In the genomic region with DNA sequence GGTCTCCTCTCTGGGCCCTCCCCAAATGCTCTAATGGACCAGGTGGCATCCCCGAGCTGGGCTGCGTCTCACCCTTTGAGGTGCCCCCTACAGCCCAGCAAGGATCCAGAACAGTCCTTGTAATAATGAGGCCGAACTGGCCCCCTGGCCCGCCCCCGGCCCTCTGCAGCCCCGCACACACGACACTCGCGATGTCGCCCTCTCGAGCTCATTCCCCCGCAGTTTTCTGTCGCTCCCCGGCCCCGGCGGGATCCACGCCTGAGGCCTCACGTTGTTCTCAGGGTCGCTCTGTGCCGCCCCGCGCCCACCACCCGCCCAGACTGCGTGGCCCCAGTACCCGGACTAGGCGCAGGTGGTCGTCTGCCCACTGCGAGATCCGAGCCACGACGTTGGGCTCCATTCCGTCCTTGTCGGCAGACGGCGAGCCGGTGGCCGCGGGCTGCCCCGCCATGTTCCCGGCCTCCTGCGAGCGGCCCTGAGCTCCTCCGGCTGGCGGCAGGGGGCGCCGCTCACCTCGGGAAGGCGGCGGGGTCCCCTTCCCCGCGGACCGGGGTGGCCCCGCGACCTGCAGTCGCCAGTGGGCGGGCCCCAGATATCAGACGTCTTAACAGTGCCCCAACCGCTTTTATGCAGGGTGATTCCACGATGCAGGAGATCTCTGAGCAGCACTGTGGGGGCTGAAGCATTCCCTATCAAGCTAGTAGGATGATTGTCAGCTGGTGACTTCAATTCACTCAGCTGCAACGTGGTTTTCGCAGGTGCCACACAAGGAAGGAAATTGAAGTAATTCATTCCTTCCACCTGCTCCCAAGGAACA, we compare ENCODE assay signal across 8 cellular contexts. TPM values are rescaled to one million over a fixed set of nuclear protein-coding genes. Genes with fewer than 3 reads are reported as not detected.
DNase-seq lines count a peak whose midpoint lies in the region; ATAC-seq and TF ChIP-seq lines count a peak whose summit lies in the region.

A gene with protein sequence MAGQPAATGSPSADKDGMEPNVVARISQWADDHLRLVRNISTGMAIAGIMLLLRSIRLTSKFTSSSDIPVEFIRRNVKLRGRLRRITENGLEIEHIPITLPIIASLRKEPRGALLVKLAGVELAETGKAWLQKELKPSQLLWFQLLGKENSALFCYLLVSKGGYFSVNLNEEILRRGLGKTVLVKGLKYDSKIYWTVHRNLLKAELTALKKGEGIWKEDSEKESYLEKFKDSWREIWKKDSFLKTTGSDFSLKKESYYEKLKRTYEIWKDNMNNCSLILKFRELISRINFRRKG (minus strand): TSS at position 477 of the 817 bp plus-strand sequence. CDS start 26 bp downstream, at position 451.

- H3K4me1 ChIP-seq in BLaER1 treated with 17β-estradiol and CSF1 and Interleukin-3, amounts not matched to agents 10 nM and 100 nM, result peaks cover 0 to 12% (median 0%) of the 10 kb centered on the region in 10 experiments; a peak in 6 of 20 replicates

- TF ChIP-seq POLR2A in GM19099 (IDR thresholded peaks at IDR 0.05; ENCODE audit: extremely low read depth, insufficient read length, low read depth), result peak; percentile 71

- H3K9ac ChIP-seq in BLaER1 treated with 17β-estradiol and CSF1 and Interleukin-3, amounts not matched to agents 10 nM and 100 nM, result peak within 1 kb of the TSS; percentile 71 to 85 (median 82)

- peaks cover 0 to 4% (median 0%) of the 10 kb centered on the region in 11 experiments; a peak in 1 of 22 replicates for H3K9me3 ChIP-seq in BLaER1 treated with 17β-estradiol and CSF1 and Interleukin-3, amounts not matched to agents 10 nM and 100 nM (replicated peaks in 1 of 11)

- no peaks in the 10 kb centered on the region for H4K20me1 ChIP-seq in BLaER1 treated with 17β-estradiol and CSF1 and Interleukin-3, amounts not matched to agents 10 nM and 100 nM

- peak within 1 kb of the TSS; percentile 58 to 76 (median 65) for H3K4me3 ChIP-seq in BLaER1 treated with 17β-estradiol and CSF1 and Interleukin-3, amounts not matched to agents 10 nM and 100 nM

- DNase-seq in NCI-H460 (ENCODE audit: extremely low read depth, low read depth) (peak; percentile 39), ecto neural progenitor cell (ENCODE audit: low spot score) (peak; percentile 88), lung microvascular endothelial cell (ENCODE audit: low read depth in 2 of 2) (peak; percentile 70 to 73)
- DNase-seq in activated CD4-positive, alpha-beta T cell treated with anti-CD3 and anti-CD28 coated beads, Interleukin-2, amount 50 U/mL, for 24 hours (ENCODE audit: low read depth in 1 of 2, low spot score in 1 of 2), result peak; percentile 52 to 60
- DNase-seq in stimulated activated CD4-positive, alpha-beta T cell treated with anti-CD3 and anti-CD28 coated beads, TNF-alpha, amount 100 ng/mL, for 4 hours (ENCODE audit: low read depth in 3 of 3), result peak; percentile 64 to 68 (median 67)

- no peaks in the 10 kb centered on the region for H3K36me3 ChIP-seq in BLaER1 treated with 17β-estradiol and CSF1 and Interleukin-3, amounts not matched to agents 10 nM and 100 nM

- peaks cover 8 to 27% (median 22%) of the 10 kb centered on the region in 11 experiments; a peak in 20 of 22 replicates for H3K27me3 ChIP-seq in BLaER1 treated with 17β-estradiol and CSF1 and Interleukin-3, amounts not matched to agents 10 nM and 100 nM

- H3K4me2 ChIP-seq in BLaER1 treated with 17β-estradiol and CSF1 and Interleukin-3, amounts not matched to agents 10 nM and 100 nM, result peak within 1 kb of the TSS; percentile 73 to 90 (median 85)

- peak within 1 kb of the TSS; percentile 58 to 79 (median 71); a peak in 21 of 22 replicates for H3K27ac ChIP-seq in BLaER1 treated with 17β-estradiol and CSF1 and Interleukin-3, amounts not matched to agents 10 nM and 100 nM

- ATAC-seq in HG03354 (IDR thresholded peaks at IDR 0.05; ENCODE audit: poor library complexity, severe bottlenecking, unreplicated experiment), result peak; percentile 96

RNA-seq across cellular contexts. Expression of the gene that starts here (rescaled TPM):
- total RNA-seq in NCI-H460 (2014; rRNA removed; shearing (Covaris generic)), result 10.8 and 11.1 TPM in 2 replicates
- 1.6 and 5.0 TPM in 2 replicates for polyA plus RNA-seq in NCI-H460 (2014; cell fraction: nucleus; rRNA removed)
- total RNA-seq in lung microvascular endothelial cell, result 0.87 and 1.4 TPM in 2 replicates

Comparison
In these comparisons a context has a peak if more than half of its experiments do, and no peak if none do; other contexts are left out.
1. Peak in every context shown above with its lines: DNase-seq, ATAC-seq, H3K4me3 ChIP-seq and H3K27ac ChIP-seq.